Comparison of ENCODE assay signal across 2 cellular contexts in the genomic region with DNA sequence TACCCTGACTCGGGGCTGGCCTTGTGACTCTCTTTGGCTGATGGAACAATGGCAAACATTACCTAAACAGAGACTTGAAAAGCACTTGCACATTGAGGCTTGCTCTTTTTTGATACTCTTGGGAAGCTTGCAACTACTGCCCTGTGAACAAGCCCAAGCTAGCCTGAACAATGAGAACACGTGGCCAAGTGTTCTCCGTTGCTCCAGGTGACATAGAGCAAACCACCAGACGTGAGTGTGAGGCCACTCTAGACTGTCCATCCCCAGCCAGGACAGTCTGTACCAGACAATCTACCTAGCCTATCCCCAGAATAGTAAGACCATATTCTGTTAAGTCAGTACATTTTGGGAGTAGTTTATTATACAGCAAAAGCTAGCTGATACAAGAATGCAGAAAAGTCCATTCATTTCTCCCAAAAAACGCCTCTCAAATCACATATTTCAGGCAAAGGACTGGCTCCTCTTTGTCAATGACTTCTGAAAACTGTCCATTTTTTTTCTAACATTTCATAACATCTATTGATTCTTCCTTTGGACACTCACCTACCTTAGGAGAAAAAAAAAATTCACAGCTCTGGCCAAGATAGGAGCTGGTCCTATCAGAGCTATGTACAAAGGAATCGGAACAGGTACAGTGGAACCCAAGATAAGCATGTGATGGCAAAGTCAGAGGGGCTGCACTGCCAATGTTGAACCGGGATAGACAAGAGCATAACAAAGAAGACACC.
TF ChIP-seq lines count a peak whose summit lies in the region.

No MANE protein-coding gene starts in this region.

TF ChIP-seq in IMR-90, 13 proteins besides CTCF, POLR2A, EP300 and RAD21:
- TF ChIP-seq NFE2L2 (IDR thresholded peaks at IDR 0.05; ENCODE audit: low read depth, low read length) (no peak), RCOR1 (IDR thresholded peaks at IDR 0.05; ENCODE audit: insufficient replicate concordance, low read length) (no peak), CEBPB (IDR thresholded peaks at IDR 0.05; ENCODE audit: low read depth, low read length) (no peak), MAFK (IDR thresholded peaks at IDR 0.05; ENCODE audit: low read depth, low read length) (no peak), MAZ (IDR thresholded peaks at IDR 0.05; ENCODE audit: borderline replicate concordance, low read depth, low read length) (no peak), SMC3 (IDR thresholded peaks at IDR 0.05; ENCODE audit: low read depth, low read length) (no peak), FOS (IDR thresholded peaks at IDR 0.05; ENCODE audit: low read depth, low read length) (no peak), MXI1 (IDR thresholded peaks at IDR 0.05; ENCODE audit: borderline replicate concordance, low read depth, low read length) (no peak), RFX5 (IDR thresholded peaks at IDR 0.05; ENCODE audit: low read depth, low read length) (no peak), BHLHE40 (IDR thresholded peaks at IDR 0.05; ENCODE audit: low read depth, low read length) (no peak), CHD1 (IDR thresholded peaks at IDR 0.05; ENCODE audit: low read depth, low read length) (no peak)
- TF ChIP-seq, protein P1, sequence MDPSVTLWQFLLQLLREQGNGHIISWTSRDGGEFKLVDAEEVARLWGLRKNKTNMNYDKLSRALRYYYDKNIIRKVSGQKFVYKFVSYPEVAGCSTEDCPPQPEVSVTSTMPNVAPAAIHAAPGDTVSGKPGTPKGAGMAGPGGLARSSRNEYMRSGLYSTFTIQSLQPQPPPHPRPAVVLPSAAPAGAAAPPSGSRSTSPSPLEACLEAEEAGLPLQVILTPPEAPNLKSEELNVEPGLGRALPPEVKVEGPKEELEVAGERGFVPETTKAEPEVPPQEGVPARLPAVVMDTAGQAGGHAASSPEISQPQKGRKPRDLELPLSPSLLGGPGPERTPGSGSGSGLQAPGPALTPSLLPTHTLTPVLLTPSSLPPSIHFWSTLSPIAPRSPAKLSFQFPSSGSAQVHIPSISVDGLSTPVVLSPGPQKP (IDR thresholded peaks at IDR 0.05; ENCODE audit: borderline replicate concordance, low read depth, low read length), result no peak
- TF ChIP-seq, protein P2, sequence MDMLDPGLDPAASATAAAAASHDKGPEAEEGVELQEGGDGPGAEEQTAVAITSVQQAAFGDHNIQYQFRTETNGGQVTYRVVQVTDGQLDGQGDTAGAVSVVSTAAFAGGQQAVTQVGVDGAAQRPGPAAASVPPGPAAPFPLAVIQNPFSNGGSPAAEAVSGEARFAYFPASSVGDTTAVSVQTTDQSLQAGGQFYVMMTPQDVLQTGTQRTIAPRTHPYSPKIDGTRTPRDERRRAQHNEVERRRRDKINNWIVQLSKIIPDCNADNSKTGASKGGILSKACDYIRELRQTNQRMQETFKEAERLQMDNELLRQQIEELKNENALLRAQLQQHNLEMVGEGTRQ (IDR thresholded peaks at IDR 0.05; ENCODE audit: low read depth, low read length), result no peak

TF ChIP-seq in HepG2, 621 proteins besides CTCF, POLR2A, EP300 and RAD21:
- TF ChIP-seq ISX (CRISPR knock-in tag; conservative IDR thresholded peaks at IDR 0.05) (no peak), ZEB1 (IDR thresholded peaks at IDR 0.05; ENCODE audit: insufficient replicate concordance, low read depth) (no peak), ZNF382 (CRISPR knock-in tag; IDR thresholded peaks at IDR 0.05; ENCODE audit: borderline replicate concordance) (no peak), RBFOX2 (IDR thresholded peaks at IDR 0.05; ENCODE audit: low read depth, low read length) (no peak), ZNF572 (CRISPR knock-in tag; IDR thresholded peaks at IDR 0.05) (no peak)
- TF ChIP-seq, protein P3, sequence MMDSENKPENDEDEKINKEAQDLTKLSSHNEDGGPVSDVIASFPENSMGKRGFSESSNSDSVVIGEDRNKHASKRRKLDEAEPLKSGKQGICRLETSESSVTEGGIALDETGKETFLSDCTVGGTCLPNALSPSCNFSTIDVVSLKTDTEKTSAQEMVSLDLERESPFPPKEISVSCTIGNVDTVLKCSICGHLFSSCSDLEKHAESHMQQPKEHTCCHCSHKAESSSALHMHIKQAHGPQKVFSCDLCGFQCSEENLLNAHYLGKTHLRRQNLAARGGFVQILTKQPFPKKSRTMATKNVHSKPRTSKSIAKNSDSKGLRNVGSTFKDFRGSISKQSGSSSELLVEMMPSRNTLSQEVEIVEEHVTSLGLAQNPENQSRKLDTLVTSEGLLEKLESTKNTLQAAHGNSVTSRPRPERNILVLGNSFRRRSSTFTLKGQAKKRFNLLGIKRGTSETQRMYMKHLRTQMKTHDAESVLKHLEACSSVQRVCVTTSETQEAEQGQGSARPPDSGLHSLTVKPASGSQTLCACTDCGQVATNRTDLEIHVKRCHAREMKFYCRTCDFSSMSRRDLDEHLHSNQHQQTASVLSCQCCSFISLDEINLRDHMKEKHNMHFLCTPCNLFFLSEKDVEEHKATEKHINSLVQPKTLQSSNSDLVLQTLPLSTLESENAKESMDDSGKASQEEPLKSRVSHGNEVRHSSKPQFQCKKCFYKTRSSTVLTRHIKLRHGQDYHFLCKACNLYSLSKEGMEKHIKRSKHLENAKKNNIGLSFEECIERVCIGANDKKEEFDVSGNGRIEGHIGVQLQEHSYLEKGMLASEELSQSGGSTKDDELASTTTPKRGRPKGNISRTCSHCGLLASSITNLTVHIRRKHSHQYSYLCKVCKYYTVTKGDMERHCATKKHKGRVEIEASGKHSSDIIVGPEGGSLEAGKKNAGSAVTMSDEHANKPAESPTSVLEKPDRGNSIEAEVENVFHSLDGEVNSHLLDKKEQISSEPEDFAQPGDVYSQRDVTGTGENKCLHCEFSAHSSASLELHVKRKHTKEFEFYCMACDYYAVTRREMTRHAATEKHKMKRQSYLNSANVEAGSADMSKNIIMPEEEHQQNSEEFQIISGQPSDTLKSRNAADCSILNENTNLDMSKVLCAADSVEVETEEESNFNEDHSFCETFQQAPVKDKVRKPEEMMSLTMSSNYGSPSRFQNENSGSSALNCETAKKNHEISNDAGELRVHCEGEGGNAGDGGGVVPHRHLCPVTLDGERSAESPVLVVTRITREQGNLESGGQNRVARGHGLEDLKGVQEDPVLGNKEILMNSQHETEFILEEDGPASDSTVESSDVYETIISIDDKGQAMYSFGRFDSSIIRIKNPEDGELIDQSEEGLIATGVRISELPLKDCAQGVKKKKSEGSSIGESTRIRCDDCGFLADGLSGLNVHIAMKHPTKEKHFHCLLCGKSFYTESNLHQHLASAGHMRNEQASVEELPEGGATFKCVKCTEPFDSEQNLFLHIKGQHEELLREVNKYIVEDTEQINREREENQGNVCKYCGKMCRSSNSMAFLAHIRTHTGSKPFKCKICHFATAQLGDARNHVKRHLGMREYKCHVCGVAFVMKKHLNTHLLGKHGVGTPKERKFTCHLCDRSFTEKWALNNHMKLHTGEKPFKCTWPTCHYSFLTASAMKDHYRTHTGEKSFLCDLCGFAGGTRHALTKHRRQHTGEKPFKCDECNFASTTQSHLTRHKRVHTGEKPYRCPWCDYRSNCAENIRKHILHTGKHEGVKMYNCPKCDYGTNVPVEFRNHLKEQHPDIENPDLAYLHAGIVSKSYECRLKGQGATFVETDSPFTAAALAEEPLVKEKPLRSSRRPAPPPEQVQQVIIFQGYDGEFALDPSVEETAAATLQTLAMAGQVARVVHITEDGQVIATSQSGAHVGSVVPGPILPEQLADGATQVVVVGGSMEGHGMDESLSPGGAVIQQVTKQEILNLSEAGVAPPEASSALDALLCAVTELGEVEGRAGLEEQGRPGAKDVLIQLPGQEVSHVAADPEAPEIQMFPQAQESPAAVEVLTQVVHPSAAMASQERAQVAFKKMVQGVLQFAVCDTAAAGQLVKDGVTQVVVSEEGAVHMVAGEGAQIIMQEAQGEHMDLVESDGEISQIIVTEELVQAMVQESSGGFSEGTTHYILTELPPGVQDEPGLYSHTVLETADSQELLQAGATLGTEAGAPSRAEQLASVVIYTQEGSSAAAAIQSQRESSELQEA (CRISPR knock-in tag; IDR thresholded peaks at IDR 0.05; ENCODE audit: not compliant biosample characterization), result no peak
- TF ChIP-seq, protein P4, sequence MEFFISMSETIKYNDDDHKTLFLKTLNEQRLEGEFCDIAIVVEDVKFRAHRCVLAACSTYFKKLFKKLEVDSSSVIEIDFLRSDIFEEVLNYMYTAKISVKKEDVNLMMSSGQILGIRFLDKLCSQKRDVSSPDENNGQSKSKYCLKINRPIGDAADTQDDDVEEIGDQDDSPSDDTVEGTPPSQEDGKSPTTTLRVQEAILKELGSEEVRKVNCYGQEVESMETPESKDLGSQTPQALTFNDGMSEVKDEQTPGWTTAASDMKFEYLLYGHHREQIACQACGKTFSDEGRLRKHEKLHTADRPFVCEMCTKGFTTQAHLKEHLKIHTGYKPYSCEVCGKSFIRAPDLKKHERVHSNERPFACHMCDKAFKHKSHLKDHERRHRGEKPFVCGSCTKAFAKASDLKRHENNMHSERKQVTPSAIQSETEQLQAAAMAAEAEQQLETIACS (CRISPR knock-in tag; IDR thresholded peaks at IDR 0.05), result no peak
- TF ChIP-seq, protein P5, sequence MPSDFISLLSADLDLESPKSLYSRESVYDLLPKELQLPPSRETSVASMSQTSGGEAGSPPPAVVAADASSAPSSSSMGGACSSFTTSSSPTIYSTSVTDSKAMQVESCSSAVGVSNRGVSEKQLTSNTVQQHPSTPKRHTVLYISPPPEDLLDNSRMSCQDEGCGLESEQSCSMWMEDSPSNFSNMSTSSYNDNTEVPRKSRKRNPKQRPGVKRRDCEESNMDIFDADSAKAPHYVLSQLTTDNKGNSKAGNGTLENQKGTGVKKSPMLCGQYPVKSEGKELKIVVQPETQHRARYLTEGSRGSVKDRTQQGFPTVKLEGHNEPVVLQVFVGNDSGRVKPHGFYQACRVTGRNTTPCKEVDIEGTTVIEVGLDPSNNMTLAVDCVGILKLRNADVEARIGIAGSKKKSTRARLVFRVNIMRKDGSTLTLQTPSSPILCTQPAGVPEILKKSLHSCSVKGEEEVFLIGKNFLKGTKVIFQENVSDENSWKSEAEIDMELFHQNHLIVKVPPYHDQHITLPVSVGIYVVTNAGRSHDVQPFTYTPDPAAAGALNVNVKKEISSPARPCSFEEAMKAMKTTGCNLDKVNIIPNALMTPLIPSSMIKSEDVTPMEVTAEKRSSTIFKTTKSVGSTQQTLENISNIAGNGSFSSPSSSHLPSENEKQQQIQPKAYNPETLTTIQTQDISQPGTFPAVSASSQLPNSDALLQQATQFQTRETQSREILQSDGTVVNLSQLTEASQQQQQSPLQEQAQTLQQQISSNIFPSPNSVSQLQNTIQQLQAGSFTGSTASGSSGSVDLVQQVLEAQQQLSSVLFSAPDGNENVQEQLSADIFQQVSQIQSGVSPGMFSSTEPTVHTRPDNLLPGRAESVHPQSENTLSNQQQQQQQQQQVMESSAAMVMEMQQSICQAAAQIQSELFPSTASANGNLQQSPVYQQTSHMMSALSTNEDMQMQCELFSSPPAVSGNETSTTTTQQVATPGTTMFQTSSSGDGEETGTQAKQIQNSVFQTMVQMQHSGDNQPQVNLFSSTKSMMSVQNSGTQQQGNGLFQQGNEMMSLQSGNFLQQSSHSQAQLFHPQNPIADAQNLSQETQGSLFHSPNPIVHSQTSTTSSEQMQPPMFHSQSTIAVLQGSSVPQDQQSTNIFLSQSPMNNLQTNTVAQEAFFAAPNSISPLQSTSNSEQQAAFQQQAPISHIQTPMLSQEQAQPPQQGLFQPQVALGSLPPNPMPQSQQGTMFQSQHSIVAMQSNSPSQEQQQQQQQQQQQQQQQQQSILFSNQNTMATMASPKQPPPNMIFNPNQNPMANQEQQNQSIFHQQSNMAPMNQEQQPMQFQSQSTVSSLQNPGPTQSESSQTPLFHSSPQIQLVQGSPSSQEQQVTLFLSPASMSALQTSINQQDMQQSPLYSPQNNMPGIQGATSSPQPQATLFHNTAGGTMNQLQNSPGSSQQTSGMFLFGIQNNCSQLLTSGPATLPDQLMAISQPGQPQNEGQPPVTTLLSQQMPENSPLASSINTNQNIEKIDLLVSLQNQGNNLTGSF (CRISPR knock-in tag; IDR thresholded peaks at IDR 0.05), result no peak
